ENCODE assay signal across 1 cellular context in the genomic region with DNA sequence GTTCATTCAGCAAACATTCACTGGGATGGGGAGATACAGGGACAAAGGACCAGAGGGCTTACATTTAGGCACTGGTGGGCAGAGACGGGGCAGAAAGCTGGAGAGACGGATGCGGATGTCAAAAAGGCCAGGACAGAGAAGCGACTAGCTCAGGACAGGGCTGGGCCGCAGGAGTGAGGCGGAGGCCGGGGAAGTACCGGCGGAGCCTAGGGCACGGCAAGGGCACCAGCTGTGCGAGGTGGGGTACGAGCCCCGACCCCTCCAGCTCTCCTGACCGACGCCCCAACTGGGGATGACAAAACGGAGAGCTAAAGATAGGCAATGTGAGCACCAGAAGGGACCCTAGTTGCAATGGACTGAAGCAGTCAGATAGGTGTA.
TF ChIP-seq lines count a peak whose summit lies in the region.

No MANE protein-coding gene starts in this region.

TF ChIP-seq in IMR-90, 13 proteins besides CTCF, POLR2A, EP300 and RAD21:
- no peak for TF ChIP-seq FOS (IDR thresholded peaks at IDR 0.05; ENCODE audit: low read depth, low read length)
- no peak for TF ChIP-seq RCOR1 (IDR thresholded peaks at IDR 0.05; ENCODE audit: insufficient replicate concordance, low read length)
- no peak for TF ChIP-seq CEBPB (IDR thresholded peaks at IDR 0.05; ENCODE audit: low read depth, low read length)
- no peak for TF ChIP-seq CHD1 (IDR thresholded peaks at IDR 0.05; ENCODE audit: low read depth, low read length)
- no peak for TF ChIP-seq NFE2L2 (IDR thresholded peaks at IDR 0.05; ENCODE audit: low read depth, low read length)
- TF ChIP-seq MXI1 (IDR thresholded peaks at IDR 0.05; ENCODE audit: borderline replicate concordance, low read depth, low read length), result no peak
